Comparison of ENCODE assay signal across 8 cellular contexts in genomic region chr20:36330091-36330490, GRCh38.
"Had no signal": no experiment of that assay in that cellular context is flagged by ENCODE, and none has a peak within 500 bp of the region (broad histone marks: within the 10 kb centered on the region; RNA-seq: fewer than 3 reads in every experiment).

No MANE protein-coding gene starts in this region.

- H3K4me2 ChIP-seq: GM23338 had no signal

- H3K4me3 Mint-ChIP-seq: GM23338, H9, HFFc6 had no signal

- H3K36me3 Mint-ChIP-seq: IgD-negative memory B cell had no signal

- ATAC-seq: GM23338, HepG2 had no signal

- DNase-seq: H9, HCEC 1CT, HFFc6, KBM-7 had no signal

- H3K9me3 Mint-ChIP-seq: GM23338 had no signal

- H3K4me1 Mint-ChIP-seq: IgD-negative memory B cell had no signal

- H3K27ac Mint-ChIP-seq: GM23338, H9, HFFc6, IgD-negative memory B cell had no signal

- H3K4me3 ChIP-seq: GM23338 had no signal

- H3K27ac ChIP-seq: HL-60 had no signal

- H2AFZ ChIP-seq: GM23338 had no signal
